Comparison of ENCODE assay signal across 37 cellular contexts in genomic region chr2:179814050-179814449, GRCh38. TPM values are rescaled to one million over a fixed set of nuclear protein-coding genes. Genes with fewer than 3 reads are reported as not detected.
"Had no signal": no experiment of that assay in that cellular context is flagged by ENCODE, and none has a peak within 500 bp of the region (broad histone marks: within the 10 kb centered on the region; RNA-seq: fewer than 3 reads in every experiment).

No MANE protein-coding gene starts in this region.

- H3K27me3 Mint-ChIP-seq: activated CD4-positive, alpha-beta memory T cell treated with anti-CD3 and anti-CD28 coated beads, Interleukin-2, amount 10 ng/mL, durations not matched to agents 7 days and 5 days; activated CD4-positive, alpha-beta T cell treated with anti-CD3 and anti-CD28 coated beads, Interleukin-2, amount 10 ng/mL, durations not matched to agents 7 days and 5 days; activated CD8-positive, alpha-beta memory T cell treated with anti-CD3 and anti-CD28 coated beads, Interleukin-2, amount 10 ng/mL, durations not matched to agents 7 days and 5 days; activated naive CD4-positive, alpha-beta T cell treated with anti-CD3 and anti-CD28 coated beads, Interleukin-2, amount 10 ng/mL, durations not matched to agents 7 days and 5 days; activated naive CD8-positive, alpha-beta T cell; activated naive CD8-positive, alpha-beta T cell treated with anti-CD3 and anti-CD28 coated beads, Interleukin-2, amount 10 ng/mL, durations not matched to agents 7 days and 5 days; activated T-cell treated with anti-CD3 and anti-CD28 coated beads, Interleukin-2, amount 50 U/mL, for 24 hours; brain had no signal

- H3K4me1 ChIP-seq: ascending aorta, breast epithelium had no signal

- DNase-seq: activated CD4-positive, alpha-beta memory T cell treated with anti-CD3 and anti-CD28 coated beads, Interleukin-2, amount 10 ng/mL, durations not matched to agents 7 days and 5 days; activated CD4-positive, alpha-beta T cell treated with anti-CD3 and anti-CD28 coated beads for 1 hour; activated CD4-positive, alpha-beta T cell treated with anti-CD3 and anti-CD28 coated beads for 36 hours; activated CD4-positive, alpha-beta T cell treated with anti-CD3 and anti-CD28 coated beads for 48 hours; activated CD4-positive, alpha-beta T cell treated with anti-CD3 and anti-CD28 coated beads, Interleukin-2, amount 10 ng/mL, durations not matched to agents 7 days and 5 days; activated CD4-positive, alpha-beta T cell treated with anti-CD3 and anti-CD28 coated beads, Interleukin-2, amount 50 U/mL, for 48 hours; activated CD4-positive, CD25-positive, alpha-beta regulatory T cell; activated CD8-positive, alpha-beta memory T cell treated with anti-CD3 and anti-CD28 coated beads for 24 hours; activated CD8-positive, alpha-beta memory T cell treated with anti-CD3 and anti-CD28 coated beads, Interleukin-2, amount 10 ng/mL, durations not matched to agents 7 days and 5 days; activated CD8-positive, alpha-beta memory T cell treated with anti-CD3 and anti-CD28 coated beads, Interleukin-2, amount 50 U/mL, for 48 hours; activated CD8-positive, alpha-beta T cell treated with anti-CD3 and anti-CD28 coated beads, Interleukin-2, amount 10 ng/mL, durations not matched to agents 7 days and 5 days; activated effector memory CD4-positive, alpha-beta T cell treated with Interleukin-2 at 50 U/mL for 16 hours; activated gamma-delta T cell; activated naive CD4-positive, alpha-beta T cell treated with anti-CD3 and anti-CD28 coated beads, Interleukin-2, amount 10 ng/mL, durations not matched to agents 7 days and 5 days; activated naive CD4-positive, alpha-beta T cell treated with Interleukin-2 at 50 U/mL for 16 hours; activated naive CD8-positive, alpha-beta T cell treated with anti-CD3 and anti-CD28 coated beads, Interleukin-2, amount 10 ng/mL, durations not matched to agents 7 days and 5 days; activated naive CD8-positive, alpha-beta T cell treated with anti-CD3 and anti-CD28 coated beads, Interleukin-2, amount 50 U/mL, for 24 hours; activated T-cell treated with anti-CD3 and anti-CD28 coated beads, Interleukin-2, amount 50 U/mL, for 24 hours; activated T-cell treated with anti-CD3 and anti-CD28 coated beads, Interleukin-2, amount 50 U/mL, for 48 hours; amygdala; anterior cingulate cortex; central memory CD4-positive, alpha-beta T cell; T-helper 1 cell; T-helper 2 cell; T-helper 9 cell; WERI-Rb-1 had no signal

- H3K27ac Mint-ChIP-seq: activated CD4-positive, alpha-beta memory T cell treated with anti-CD3 and anti-CD28 coated beads, Interleukin-2, amount 10 ng/mL, durations not matched to agents 7 days and 5 days; activated CD4-positive, alpha-beta T cell treated with anti-CD3 and anti-CD28 coated beads for 36 hours; activated CD4-positive, alpha-beta T cell treated with anti-CD3 and anti-CD28 coated beads, Interleukin-2, amount 10 ng/mL, durations not matched to agents 7 days and 5 days; activated CD8-positive, alpha-beta memory T cell treated with anti-CD3 and anti-CD28 coated beads, Interleukin-2, amount 10 ng/mL, durations not matched to agents 7 days and 5 days; activated CD8-positive, alpha-beta T cell treated with anti-CD3 and anti-CD28 coated beads, Interleukin-2, amount 10 ng/mL, durations not matched to agents 7 days and 5 days; activated naive CD4-positive, alpha-beta T cell treated with anti-CD3 and anti-CD28 coated beads, Interleukin-2, amount 10 ng/mL, durations not matched to agents 7 days and 5 days; activated naive CD4-positive, alpha-beta T cell treated with anti-CD3 and anti-CD28 coated beads, Interleukin-2, amount 50 U/mL, for 24 hours; activated naive CD8-positive, alpha-beta T cell; activated naive CD8-positive, alpha-beta T cell treated with anti-CD3 and anti-CD28 coated beads, Interleukin-2, amount 10 ng/mL, durations not matched to agents 7 days and 5 days; activated naive CD8-positive, alpha-beta T cell treated with anti-CD3 and anti-CD28 coated beads, Interleukin-2, amount 50 U/mL, for 24 hours; activated T-cell treated with anti-CD3 and anti-CD28 coated beads, Interleukin-2, amount 50 U/mL, for 24 hours; activated T-helper 2 cell treated with anti-CD3 and anti-CD28 coated beads, Interferon-gamma antibody, Interleukin-2, Interleukin-4, amounts not matched to agents 10 μg/mL and 5 μg/mL and 100 μg/mL, durations not matched to agents 14 hours and 24 hours and 36 hours; brain; T-helper 1 cell treated with Interleukin-12 subunit alpha and Interleukin-12 subunit beta and Interleukin-4 antibody, amounts not matched to agents 30 μg/mL and 1 μg/mL, for 36 hours; T-helper 2 cell treated with Interferon-gamma antibody and Interleukin-4, amounts not matched to agents 5 μg/mL and 100 μg/mL, for 36 hours; WTC11 had no signal

- H3K27me3 ChIP-seq: ascending aorta, breast epithelium had no signal

- H3K36me3 ChIP-seq: ascending aorta, breast epithelium, WERI-Rb-1 had no signal

- H3K4me1 Mint-ChIP-seq: activated CD4-positive, alpha-beta memory T cell treated with anti-CD3 and anti-CD28 coated beads, Interleukin-2, amount 10 ng/mL, durations not matched to agents 7 days and 5 days; activated CD4-positive, alpha-beta T cell treated with anti-CD3 and anti-CD28 coated beads for 36 hours; activated CD4-positive, alpha-beta T cell treated with anti-CD3 and anti-CD28 coated beads, Interleukin-2, amount 10 ng/mL, durations not matched to agents 7 days and 5 days; activated CD8-positive, alpha-beta memory T cell treated with anti-CD3 and anti-CD28 coated beads, Interleukin-2, amount 10 ng/mL, durations not matched to agents 7 days and 5 days; activated naive CD4-positive, alpha-beta T cell treated with anti-CD3 and anti-CD28 coated beads, Interleukin-2, amount 10 ng/mL, durations not matched to agents 7 days and 5 days; activated naive CD4-positive, alpha-beta T cell treated with anti-CD3 and anti-CD28 coated beads, Interleukin-2, amount 50 U/mL, for 24 hours; activated naive CD8-positive, alpha-beta T cell treated with anti-CD3 and anti-CD28 coated beads, Interleukin-2, amount 10 ng/mL, durations not matched to agents 7 days and 5 days; activated naive CD8-positive, alpha-beta T cell treated with anti-CD3 and anti-CD28 coated beads, Interleukin-2, amount 50 U/mL, for 24 hours; WTC11 had no signal

- H3K27ac ChIP-seq: ascending aorta, breast epithelium, WERI-Rb-1 had no signal

- ATAC-seq: activated CD4-positive, alpha-beta T cell treated with anti-CD3 and anti-CD28 coated beads for 36 hours; activated CD4-positive, CD25-positive, alpha-beta regulatory T cell treated with anti-CD3 and anti-CD28 coated beads, Interleukin-2, amount 50 U/mL, for 24 hours; activated CD8-positive, alpha-beta memory T cell treated with anti-CD3 and anti-CD28 coated beads, Interleukin-2, amount 10 ng/mL, durations not matched to agents 7 days and 5 days; activated CD8-positive, alpha-beta T cell treated with anti-CD3 and anti-CD28 coated beads, Interleukin-2, amount 10 ng/mL, durations not matched to agents 7 days and 5 days; activated naive CD8-positive, alpha-beta T cell treated with anti-CD3 and anti-CD28 coated beads, Interleukin-2, amount 50 U/mL, for 24 hours; WTC11 had no signal

- H3K36me3 Mint-ChIP-seq: activated CD8-positive, alpha-beta memory T cell treated with anti-CD3 and anti-CD28 coated beads, Interleukin-2, amount 10 ng/mL, durations not matched to agents 7 days and 5 days; activated naive CD4-positive, alpha-beta T cell treated with anti-CD3 and anti-CD28 coated beads, Interleukin-2, amount 10 ng/mL, durations not matched to agents 7 days and 5 days; activated naive CD4-positive, alpha-beta T cell treated with anti-CD3 and anti-CD28 coated beads, Interleukin-2, amount 50 U/mL, for 24 hours; activated naive CD8-positive, alpha-beta T cell; activated naive CD8-positive, alpha-beta T cell treated with anti-CD3 and anti-CD28 coated beads, Interleukin-2, amount 10 ng/mL, durations not matched to agents 7 days and 5 days; brain; WTC11 had no signal

- H3K9me3 Mint-ChIP-seq: activated CD4-positive, alpha-beta memory T cell treated with anti-CD3 and anti-CD28 coated beads, Interleukin-2, amount 10 ng/mL, durations not matched to agents 7 days and 5 days; activated naive CD4-positive, alpha-beta T cell treated with anti-CD3 and anti-CD28 coated beads, Interleukin-2, amount 10 ng/mL, durations not matched to agents 7 days and 5 days; activated naive CD4-positive, alpha-beta T cell treated with anti-CD3 and anti-CD28 coated beads, Interleukin-2, amount 50 U/mL, for 24 hours; activated naive CD8-positive, alpha-beta T cell treated with anti-CD3 and anti-CD28 coated beads, Interleukin-2, amount 10 ng/mL, durations not matched to agents 7 days and 5 days; activated naive CD8-positive, alpha-beta T cell treated with anti-CD3 and anti-CD28 coated beads, Interleukin-2, amount 50 U/mL, for 24 hours; activated T-helper 2 cell treated with anti-CD3 and anti-CD28 coated beads, Interferon-gamma antibody, Interleukin-2, Interleukin-4, amounts not matched to agents 10 μg/mL and 5 μg/mL and 100 μg/mL, durations not matched to agents 14 hours and 24 hours and 36 hours; T-helper 1 cell treated with Interleukin-12 subunit alpha and Interleukin-12 subunit beta and Interleukin-4 antibody, amounts not matched to agents 30 μg/mL and 1 μg/mL, for 36 hours; T-helper 2 cell treated with Interferon-gamma antibody and Interleukin-4, amounts not matched to agents 5 μg/mL and 100 μg/mL, for 36 hours had no signal

- H3K4me3 Mint-ChIP-seq: activated CD4-positive, alpha-beta memory T cell treated with anti-CD3 and anti-CD28 coated beads, Interleukin-2, amount 10 ng/mL, durations not matched to agents 7 days and 5 days; activated CD4-positive, alpha-beta T cell treated with anti-CD3 and anti-CD28 coated beads for 36 hours; activated CD4-positive, alpha-beta T cell treated with anti-CD3 and anti-CD28 coated beads, Interleukin-2, amount 10 ng/mL, durations not matched to agents 7 days and 5 days; activated CD8-positive, alpha-beta memory T cell treated with anti-CD3 and anti-CD28 coated beads, Interleukin-2, amount 10 ng/mL, durations not matched to agents 7 days and 5 days; activated CD8-positive, alpha-beta T cell treated with anti-CD3 and anti-CD28 coated beads, Interleukin-2, amount 10 ng/mL, durations not matched to agents 7 days and 5 days; activated naive CD4-positive, alpha-beta T cell treated with anti-CD3 and anti-CD28 coated beads, Interleukin-2, amount 10 ng/mL, durations not matched to agents 7 days and 5 days; activated naive CD4-positive, alpha-beta T cell treated with anti-CD3 and anti-CD28 coated beads, Interleukin-2, amount 50 U/mL, for 24 hours; activated naive CD8-positive, alpha-beta T cell; activated naive CD8-positive, alpha-beta T cell treated with anti-CD3 and anti-CD28 coated beads, Interleukin-2, amount 10 ng/mL, durations not matched to agents 7 days and 5 days; activated naive CD8-positive, alpha-beta T cell treated with anti-CD3 and anti-CD28 coated beads, Interleukin-2, amount 50 U/mL, for 24 hours; activated T-cell treated with anti-CD3 and anti-CD28 coated beads, Interleukin-2, amount 50 U/mL, for 24 hours; brain; T-helper 1 cell treated with Interleukin-12 subunit alpha and Interleukin-12 subunit beta and Interleukin-4 antibody, amounts not matched to agents 30 μg/mL and 1 μg/mL, for 36 hours; T-helper 2 cell treated with Interferon-gamma antibody and Interleukin-4, amounts not matched to agents 5 μg/mL and 100 μg/mL, for 36 hours; WTC11 had no signal

- H3K4me3 ChIP-seq: ascending aorta, breast epithelium had no signal

- H3K9me3 ChIP-seq: ascending aorta had no signal

- FAIRE-seq: TTC549 had no signal

RNA-seq across cellular contexts. Expression of gene ZNF385B, which starts 47.4 kb away (rescaled TPM):
- total RNA-seq: activated CD4-positive, alpha-beta memory T cell treated with anti-CD3 and anti-CD28 coated beads, Interleukin-2, amount 10 ng/mL, durations not matched to agents 7 days and 5 days; activated CD4-positive, alpha-beta T cell treated with anti-CD3 and anti-CD28 coated beads for 36 hours; activated CD4-positive, alpha-beta T cell treated with anti-CD3 and anti-CD28 coated beads, Interleukin-2, amount 10 ng/mL, durations not matched to agents 7 days and 5 days; activated CD8-positive, alpha-beta memory T cell treated with anti-CD3 and anti-CD28 coated beads, Interleukin-2, amount 10 ng/mL, durations not matched to agents 7 days and 5 days; activated CD8-positive, alpha-beta T cell treated with anti-CD3 and anti-CD28 coated beads, Interleukin-2, amount 10 ng/mL, durations not matched to agents 7 days and 5 days; activated naive CD8-positive, alpha-beta T cell treated with anti-CD3 and anti-CD28 coated beads, Interleukin-2, amount 10 ng/mL, durations not matched to agents 7 days and 5 days; activated T-helper 2 cell treated with anti-CD3 and anti-CD28 coated beads, Interferon-gamma antibody, Interleukin-2, Interleukin-4, amounts not matched to agents 10 μg/mL and 5 μg/mL and 100 μg/mL, durations not matched to agents 14 hours and 24 hours and 36 hours had no signal
